In genomic region chr10:31320598-31321211, GRCh38 we compare ENCODE assay signal across 8 cellular contexts. TPM values are rescaled to one million over a fixed set of nuclear protein-coding genes. Genes with fewer than 3 reads are reported as not detected.
DNase-seq lines count a peak whose midpoint lies in the region; ATAC-seq and TF ChIP-seq lines count a peak whose summit lies in the region.

No MANE protein-coding gene starts in this region.

- TF ChIP-seq POLR2A in esophagus muscularis mucosa (IDR thresholded peaks at IDR 0.05; ENCODE audit: low read depth) (no peak), upper lobe of left lung (IDR thresholded peaks at IDR 0.05) (no peak)

- under 1% methylated on average over 36 of the region's 43 CpGs for WGBS in esophagus muscularis mucosa
- WGBS in upper lobe of left lung, 2 donors: 1 to 3% methylated on average over 23 to 43 of the region's 43 CpGs

- H3K36me3 ChIP-seq in esophagus muscularis mucosa (no peaks in the 10 kb centered on the region), upper lobe of left lung (no peaks in the 10 kb centered on the region)

- peak overlapping the region; percentile 92 for H3K4me3 Mint-ChIP-seq in activated T-cell treated with anti-CD3 and anti-CD28 coated beads, Interleukin-2, amount 50 U/mL, for 24 hours

- H3K27ac ChIP-seq in esophagus muscularis mucosa (replicated peaks in 1 of 4): peak overlapping the region; percentile 97 to 100 (median 98)
- H3K27ac ChIP-seq in upper lobe of left lung: peak overlapping the region; percentile 93 to 97 (median 96)

- no peaks in the 10 kb centered on the region for H3K9me3 Mint-ChIP-seq in activated T-cell treated with anti-CD3 and anti-CD28 coated beads, Interleukin-2, amount 50 U/mL, for 24 hours

- no peaks in the 10 kb centered on the region for H3K27me3 Mint-ChIP-seq in activated T-cell treated with anti-CD3 and anti-CD28 coated beads, Interleukin-2, amount 50 U/mL, for 24 hours

- H3K9me3 ChIP-seq in esophagus muscularis mucosa (no peaks in the 10 kb centered on the region), upper lobe of left lung (no peaks in the 10 kb centered on the region)

- DNase-seq in D341Med (ENCODE audit: low spot score) (peak; percentile 73), NCI-H2171 treated with DMSO at 0.1 percent for 48 hours (lab: John Stamatoyannopoulos, UW) (peak; percentile 68), esophagus muscularis mucosa (ENCODE audit: extremely low spot score) (no peak), myocyte (ENCODE audit: low read depth) (peak; percentile 62), upper lobe of left lung (peak; percentile 48 to 86), SIG-M5 treated with dmso at 0.1 percent for 504 hours (lab: John Stamatoyannopoulos, UW; ENCODE audit: unreplicated experiment) (no peak)
- no peak for DNase-seq in activated T-cell treated with anti-CD3 and anti-CD28 coated beads, Interleukin-2, amount 50 U/mL, for 24 hours

- ATAC-seq in GM21723 (IDR thresholded peaks at IDR 0.05; ENCODE audit: unreplicated experiment) (peak; percentile 23), upper lobe of left lung (ENCODE audit: low FRiP score in 2 of 2) (peak in 1 of 2 donors; percentile 28)

- H3K4me3 ChIP-seq in esophagus muscularis mucosa: peak overlapping the region; percentile 91 to 99 (median 96)
- H3K4me3 ChIP-seq in upper lobe of left lung: peak overlapping the region; percentile 73 to 95 (median 78)

- H3K27me3 ChIP-seq in esophagus muscularis mucosa (no peaks in the 10 kb centered on the region), upper lobe of left lung (no peaks in the 10 kb centered on the region)

- H3K36me3 Mint-ChIP-seq in activated T-cell treated with anti-CD3 and anti-CD28 coated beads, Interleukin-2, amount 50 U/mL, for 24 hours (ENCODE audit: low read depth): peaks cover 23% of the 10 kb centered on the region

- H3K4me1 ChIP-seq in esophagus muscularis mucosa (peaks cover 7 to 48% (median 41%) of the 10 kb centered on the region in 4 donors), upper lobe of left lung (peaks cover 8 to 26% (median 12%) of the 10 kb centered on the region in 4 donors)

- peak overlapping the region; percentile 92 for H3K27ac Mint-ChIP-seq in activated T-cell treated with anti-CD3 and anti-CD28 coated beads, Interleukin-2, amount 50 U/mL, for 24 hours

- TF ChIP-seq EP300 in esophagus muscularis mucosa (IDR thresholded peaks at IDR 0.05) (no peak), upper lobe of left lung (IDR thresholded peaks at IDR 0.05) (no peak)

- intact Hi-C loops in esophagus muscularis mucosa (cut with DNase I): loop anchor here (2.0 to 10.0 kb wide), 3 partner anchors 282 to 444 kb away; partner anchors contain the start of gene ZNF438

- peaks cover 53% of the 10 kb centered on the region for H3K4me1 Mint-ChIP-seq in activated T-cell treated with anti-CD3 and anti-CD28 coated beads, Interleukin-2, amount 50 U/mL, for 24 hours (ENCODE audit: low read depth)

- TF ChIP-seq CTCF in esophagus muscularis mucosa (IDR thresholded peaks at IDR 0.05): peak in 1 of 3 experiments; percentile 16
- peak in 1 of 6 experiments; percentile 6 for TF ChIP-seq CTCF in upper lobe of left lung (IDR thresholded peaks at IDR 0.05)

RNA-seq across cellular contexts. Expression of gene ZEB1, which starts 1.7 kb away (rescaled TPM):
- total RNA-seq in esophagus muscularis mucosa (100 to 1,000 TPM; 124 to 189 (median 154) TPM), myocyte (147 and 186 TPM in 2 replicates), upper lobe of left lung (10 to 100 TPM; 17.8 to 46.1 (median 32.6) TPM)
- polyA plus RNA-seq in myocyte (2012): 31.5 TPM

Comparison
In these comparisons a context has a peak if more than half of its experiments do, and no peak if none do; other contexts are left out.
1. DNase-seq: peak in D341Med (single experiment), NCI-H2171 treated with DMSO at 0.1 percent for 48 hours (single experiment), myocyte (single experiment) and upper lobe of left lung (2 of 2); none in activated T-cell treated with anti-CD3 and anti-CD28 coated beads, Interleukin-2, amount 50 U/mL, for 24 hours (single experiment), esophagus muscularis mucosa (single experiment) and SIG-M5 treated with dmso at 0.1 percent for 504 hours (single experiment).